Comparison of ENCODE assay signal across 1 cellular context in genomic region chr3:17742837-17743659, GRCh38.
TF ChIP-seq lines count a peak whose summit lies in the region.

No MANE protein-coding gene starts in this region.

TF ChIP-seq in HepG2, 621 proteins besides CTCF, POLR2A, EP300 and RAD21 (continued from another document and continues in another):
- no peak for TF ChIP-seq CC2D1A (CRISPR knock-in tag; IDR thresholded peaks at IDR 0.05)
- no peak for TF ChIP-seq DBP (CRISPR knock-in tag; IDR thresholded peaks at IDR 0.05; ENCODE audit: not compliant biosample characterization)
- no peak for TF ChIP-seq ZSCAN22 (CRISPR knock-in tag; IDR thresholded peaks at IDR 0.05)
- TF ChIP-seq ZFP41 (CRISPR knock-in tag; IDR thresholded peaks at IDR 0.05; ENCODE audit: borderline replicate concordance), result no peak
- no peak for TF ChIP-seq ZNF281 (CRISPR knock-in tag; IDR thresholded peaks at IDR 0.05; ENCODE audit: borderline replicate concordance)
- no peak for TF ChIP-seq NONO (IDR thresholded peaks at IDR 0.05)
- TF ChIP-seq NONO (CRISPR knock-in tag; conservative IDR thresholded peaks at IDR 0.05), result no peak
- no peak for TF ChIP-seq NPAS2 (CRISPR knock-in tag; IDR thresholded peaks at IDR 0.05; ENCODE audit: borderline replicate concordance)
- TF ChIP-seq ZNF335 (CRISPR knock-in tag; IDR thresholded peaks at IDR 0.05), result no peak
- TF ChIP-seq ZNF296 (CRISPR knock-in tag; conservative IDR thresholded peaks at IDR 0.05), result no peak
- no peak for TF ChIP-seq CREB3 (CRISPR knock-in tag; IDR thresholded peaks at IDR 0.05)
- peak; percentile 12; the same call in 1 of the 2 replicates for TF ChIP-seq ZKSCAN8 (CRISPR knock-in tag; IDR thresholded peaks at IDR 0.05; ENCODE audit: borderline replicate concordance)
- TF ChIP-seq ZNF121 (CRISPR knock-in tag; IDR thresholded peaks at IDR 0.05), result no peak
- TF ChIP-seq KAT8 (CRISPR knock-in tag; IDR thresholded peaks at IDR 0.05), result 0 out of 2 replicates have a peak, but pooled peaks have one; percentile 32
- TF ChIP-seq ZNF704 (CRISPR knock-in tag; IDR thresholded peaks at IDR 0.05; ENCODE audit: borderline replicate concordance), result no peak
- peak; percentile 34; the same call in 1 of the 2 replicates for TF ChIP-seq ZNF792 (CRISPR knock-in tag; IDR thresholded peaks at IDR 0.05)
- no peak for TF ChIP-seq HNRNPL (IDR thresholded peaks at IDR 0.05; ENCODE audit: low read depth, low read length)
- no peak for TF ChIP-seq EHMT2 (IDR thresholded peaks at IDR 0.05; ENCODE audit: borderline replicate concordance, low read depth, low read length)
- TF ChIP-seq ZNF678 (CRISPR knock-in tag; IDR thresholded peaks at IDR 0.05), result no peak
- no peak for TF ChIP-seq DMTF1 (CRISPR knock-in tag; IDR thresholded peaks at IDR 0.05)
- TF ChIP-seq SP140L (CRISPR knock-in tag; IDR thresholded peaks at IDR 0.05; ENCODE audit: borderline replicate concordance), result 0 out of 2 replicates have a peak, but pooled peaks have one; percentile 26
- TF ChIP-seq KLF15 (CRISPR knock-in tag; IDR thresholded peaks at IDR 0.05; ENCODE audit: borderline replicate concordance), result no peak
- no peak for TF ChIP-seq ZNF232 (CRISPR knock-in tag; IDR thresholded peaks at IDR 0.05; ENCODE audit: borderline replicate concordance)
- no peak; the same call in 1 of the 2 replicates for TF ChIP-seq IKZF5 (CRISPR knock-in tag; IDR thresholded peaks at IDR 0.05)
- no peak for TF ChIP-seq ZBTB8A (CRISPR knock-in tag; IDR thresholded peaks at IDR 0.05; ENCODE audit: borderline replicate concordance, low read depth)
- peak; percentile 71 for TF ChIP-seq DRAP1 (CRISPR knock-in tag; IDR thresholded peaks at IDR 0.05)
- TF ChIP-seq CERS6 (CRISPR knock-in tag; IDR thresholded peaks at IDR 0.05), result 0 out of 2 replicates have a peak, but pooled peaks have one; percentile 1
- no peak for TF ChIP-seq SCMH1 (CRISPR knock-in tag; IDR thresholded peaks at IDR 0.05; ENCODE audit: borderline replicate concordance)
- no peak for TF ChIP-seq ZNF354B (CRISPR knock-in tag; IDR thresholded peaks at IDR 0.05)
- no peak for TF ChIP-seq AGO2 (optimal IDR thresholded peaks at IDR 0.05; ENCODE audit: low read depth, low read length)
- no peak for TF ChIP-seq ZNF484 (CRISPR knock-in tag; IDR thresholded peaks at IDR 0.05; ENCODE audit: borderline replicate concordance, low read depth)
- TF ChIP-seq TRAFD1 (CRISPR knock-in tag; IDR thresholded peaks at IDR 0.05; ENCODE audit: borderline replicate concordance), result no peak
- no peak for TF ChIP-seq SRY (CRISPR knock-in tag; IDR thresholded peaks at IDR 0.05)
- no peak; the same call in 1 of the 2 replicates for TF ChIP-seq ZNF761 (CRISPR knock-in tag; conservative IDR thresholded peaks at IDR 0.05)
- TF ChIP-seq ATAD3A (CRISPR knock-in tag; IDR thresholded peaks at IDR 0.05), result no peak
- TF ChIP-seq GABPB1 (CRISPR knock-in tag; IDR thresholded peaks at IDR 0.05), result no peak
- no peak for TF ChIP-seq GRHL1 (CRISPR knock-in tag; conservative IDR thresholded peaks at IDR 0.05)
- no peak for TF ChIP-seq MXD1 (CRISPR knock-in tag; IDR thresholded peaks at IDR 0.05)
- TF ChIP-seq POGZ (CRISPR knock-in tag; IDR thresholded peaks at IDR 0.05), result no peak
- TF ChIP-seq ZNF256 (CRISPR knock-in tag; conservative IDR thresholded peaks at IDR 0.05), result no peak
- no peak for TF ChIP-seq KMT2A (CRISPR knock-in tag; IDR thresholded peaks at IDR 0.05)
- TF ChIP-seq ZNF20 (CRISPR knock-in tag; IDR thresholded peaks at IDR 0.05), result no peak
- TF ChIP-seq KAT2B (IDR thresholded peaks at IDR 0.05; ENCODE audit: borderline replicate concordance, low read depth, low read length), result no peak
- no peak for TF ChIP-seq ZNF609 (CRISPR knock-in tag; IDR thresholded peaks at IDR 0.05; ENCODE audit: borderline replicate concordance)
